In the genomic region with DNA sequence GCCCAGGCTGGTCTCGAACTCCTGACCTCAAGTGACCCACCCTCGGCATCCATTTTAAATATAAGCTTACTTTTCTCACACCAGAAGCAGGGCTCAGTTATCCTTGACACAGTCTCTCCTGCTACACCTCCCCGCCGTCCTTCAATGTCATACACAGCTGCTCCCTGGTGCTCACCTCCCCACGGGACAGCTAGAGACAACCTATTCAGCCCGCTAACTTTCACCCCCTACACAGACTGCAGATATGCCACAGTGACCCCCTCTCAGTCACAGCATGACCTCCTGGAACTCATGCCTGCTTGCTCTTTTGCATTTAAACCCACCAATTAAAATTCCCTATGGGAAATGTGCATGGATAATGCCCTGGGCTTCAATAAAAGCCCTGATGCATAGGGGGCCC, we compare ENCODE assay signal across 33 cellular contexts. TPM values are rescaled to one million over a fixed set of nuclear protein-coding genes. Genes with fewer than 3 reads are reported as not detected.
"Had no signal": no experiment of that assay in that cellular context is flagged by ENCODE, and none has a peak within 500 bp of the region (broad histone marks: within the 10 kb centered on the region; RNA-seq: fewer than 3 reads in every experiment).

No MANE protein-coding gene starts in this region.

- H3K36me3 Mint-ChIP-seq: activated naive CD4-positive, alpha-beta T cell treated with anti-CD3 and anti-CD28 coated beads, Interleukin-2, amount 50 U/mL, for 24 hours; activated naive CD8-positive, alpha-beta T cell treated with anti-CD3 and anti-CD28 coated beads, Interleukin-2, amount 10 ng/mL, durations not matched to agents 7 days and 5 days; brain had no signal

- H3K27me3 ChIP-seq: MG63, SJSA1 had no signal

- H3K9me3 Mint-ChIP-seq: activated CD4-positive, alpha-beta T cell treated with anti-CD3 and anti-CD28 coated beads, Interleukin-2, amount 10 ng/mL, durations not matched to agents 7 days and 5 days; activated naive CD4-positive, alpha-beta T cell treated with anti-CD3 and anti-CD28 coated beads, Interleukin-2, amount 50 U/mL, for 24 hours; activated naive CD8-positive, alpha-beta T cell treated with anti-CD3 and anti-CD28 coated beads, Interleukin-2, amount 10 ng/mL, durations not matched to agents 7 days and 5 days; activated T-cell treated with anti-CD3 and anti-CD28 coated beads, Interleukin-2, amount 50 U/mL, for 24 hours; activated T-helper 2 cell treated with anti-CD3 and anti-CD28 coated beads, Interferon-gamma antibody, Interleukin-2, Interleukin-4, amounts not matched to agents 10 μg/mL and 5 μg/mL and 100 μg/mL, durations not matched to agents 14 hours and 24 hours and 36 hours; brain; T-helper 1 cell treated with Interleukin-12 subunit alpha and Interleukin-12 subunit beta and Interleukin-4 antibody, amounts not matched to agents 30 μg/mL and 1 μg/mL, for 36 hours; T-helper 2 cell treated with Interferon-gamma antibody and Interleukin-4, amounts not matched to agents 5 μg/mL and 100 μg/mL, for 36 hours had no signal

- H3K4me3 Mint-ChIP-seq: activated CD4-positive, alpha-beta T cell treated with anti-CD3 and anti-CD28 coated beads for 36 hours; activated CD4-positive, alpha-beta T cell treated with anti-CD3 and anti-CD28 coated beads, Interleukin-2, amount 10 ng/mL, durations not matched to agents 7 days and 5 days; activated CD8-positive, alpha-beta T cell treated with anti-CD3 and anti-CD28 coated beads, Interleukin-2, amount 10 ng/mL, durations not matched to agents 7 days and 5 days; activated naive CD4-positive, alpha-beta T cell treated with anti-CD3 and anti-CD28 coated beads, Interleukin-2, amount 50 U/mL, for 24 hours; activated naive CD8-positive, alpha-beta T cell treated with anti-CD3 and anti-CD28 coated beads, Interleukin-2, amount 10 ng/mL, durations not matched to agents 7 days and 5 days; activated T-cell treated with anti-CD3 and anti-CD28 coated beads, Interleukin-2, amount 50 U/mL, for 24 hours; brain; T-helper 1 cell treated with Interleukin-12 subunit alpha and Interleukin-12 subunit beta and Interleukin-4 antibody, amounts not matched to agents 30 μg/mL and 1 μg/mL, for 36 hours; T-helper 2 cell treated with Interferon-gamma antibody and Interleukin-4, amounts not matched to agents 5 μg/mL and 100 μg/mL, for 36 hours had no signal

- H3K4me3 ChIP-seq: MG63, SJSA1 had no signal

- DNase-seq: activated CD4-positive, alpha-beta T cell treated with anti-CD3 and anti-CD28 coated beads for 36 hours; activated CD4-positive, alpha-beta T cell treated with anti-CD3 and anti-CD28 coated beads, Interleukin-2, amount 10 ng/mL, durations not matched to agents 7 days and 5 days; activated CD4-positive, alpha-beta T cell treated with anti-CD3 and anti-CD28 coated beads, Interleukin-2, amount 50 U/mL, for 48 hours; activated CD8-positive, alpha-beta T cell treated with anti-CD3 and anti-CD28 coated beads, Interleukin-2, amount 10 ng/mL, durations not matched to agents 7 days and 5 days; activated gamma-delta T cell; activated naive CD4-positive, alpha-beta T cell treated with Interleukin-2 at 50 U/mL for 16 hours; activated naive CD8-positive, alpha-beta T cell treated with anti-CD3 and anti-CD28 coated beads, Interleukin-2, amount 10 ng/mL, durations not matched to agents 7 days and 5 days; activated T-cell treated with anti-CD3 and anti-CD28 coated beads, Interleukin-2, amount 50 U/mL, for 24 hours; amygdala; caudate nucleus; cerebellar nuclear complex; Kasumi-1; KG1; MG63; NCI-H1048; NCI-H1105 treated with DMSO at 0.1 percent for 48 hours; NCI-H1436; NCI-H1694; NCI-H1930; NCI-H2081 treated with DMSO at 0.1 percent for 48 hours; NCI-H345; NCI-H524 treated with DMSO at 0.1 percent for 48 hours; NCI-H748 treated with DMSO at 0.1 percent for 48 hours; SHP77; SK-N-SH had no signal

- H3K4me1 Mint-ChIP-seq: activated CD4-positive, alpha-beta T cell treated with anti-CD3 and anti-CD28 coated beads for 36 hours; activated CD4-positive, alpha-beta T cell treated with anti-CD3 and anti-CD28 coated beads, Interleukin-2, amount 10 ng/mL, durations not matched to agents 7 days and 5 days; activated naive CD4-positive, alpha-beta T cell treated with anti-CD3 and anti-CD28 coated beads, Interleukin-2, amount 50 U/mL, for 24 hours; activated naive CD8-positive, alpha-beta T cell treated with anti-CD3 and anti-CD28 coated beads, Interleukin-2, amount 10 ng/mL, durations not matched to agents 7 days and 5 days had no signal

- ATAC-seq: activated CD4-positive, alpha-beta T cell treated with anti-CD3 and anti-CD28 coated beads for 36 hours; activated CD4-positive, CD25-positive, alpha-beta regulatory T cell treated with anti-CD3 and anti-CD28 coated beads, Interleukin-2, amount 50 U/mL, for 24 hours; activated CD8-positive, alpha-beta T cell treated with anti-CD3 and anti-CD28 coated beads, Interleukin-2, amount 10 ng/mL, durations not matched to agents 7 days and 5 days; Panc1 had no signal

- H3K27ac Mint-ChIP-seq: activated CD4-positive, alpha-beta T cell treated with anti-CD3 and anti-CD28 coated beads for 36 hours; activated CD4-positive, alpha-beta T cell treated with anti-CD3 and anti-CD28 coated beads, Interleukin-2, amount 10 ng/mL, durations not matched to agents 7 days and 5 days; activated CD8-positive, alpha-beta T cell treated with anti-CD3 and anti-CD28 coated beads, Interleukin-2, amount 10 ng/mL, durations not matched to agents 7 days and 5 days; activated naive CD4-positive, alpha-beta T cell treated with anti-CD3 and anti-CD28 coated beads, Interleukin-2, amount 50 U/mL, for 24 hours; activated naive CD8-positive, alpha-beta T cell treated with anti-CD3 and anti-CD28 coated beads, Interleukin-2, amount 10 ng/mL, durations not matched to agents 7 days and 5 days; activated T-cell treated with anti-CD3 and anti-CD28 coated beads, Interleukin-2, amount 50 U/mL, for 24 hours; activated T-helper 2 cell treated with anti-CD3 and anti-CD28 coated beads, Interferon-gamma antibody, Interleukin-2, Interleukin-4, amounts not matched to agents 10 μg/mL and 5 μg/mL and 100 μg/mL, durations not matched to agents 14 hours and 24 hours and 36 hours; T-helper 1 cell treated with Interleukin-12 subunit alpha and Interleukin-12 subunit beta and Interleukin-4 antibody, amounts not matched to agents 30 μg/mL and 1 μg/mL, for 36 hours; T-helper 2 cell treated with Interferon-gamma antibody and Interleukin-4, amounts not matched to agents 5 μg/mL and 100 μg/mL, for 36 hours had no signal

- H3K9me3 ChIP-seq: MG63, SJSA1, SK-N-SH had no signal

- H3K36me3 ChIP-seq: MG63, SJSA1 had no signal

- H3K9ac ChIP-seq: SK-N-SH had no signal

- H3K27ac ChIP-seq: SJSA1 had no signal

- H3K4me2 ChIP-seq: SK-N-SH had no signal

- H3K4me1 ChIP-seq: SJSA1 had no signal

RNA-seq across cellular contexts. Expression of a gene that starts 44.2 kb away (rescaled TPM):
- total RNA-seq: activated CD4-positive, alpha-beta T cell treated with anti-CD3 and anti-CD28 coated beads, Interleukin-2, amount 10 ng/mL, durations not matched to agents 7 days and 5 days had no signal
